Comparison of ENCODE assay signal across 10 cellular contexts in the genomic region with DNA sequence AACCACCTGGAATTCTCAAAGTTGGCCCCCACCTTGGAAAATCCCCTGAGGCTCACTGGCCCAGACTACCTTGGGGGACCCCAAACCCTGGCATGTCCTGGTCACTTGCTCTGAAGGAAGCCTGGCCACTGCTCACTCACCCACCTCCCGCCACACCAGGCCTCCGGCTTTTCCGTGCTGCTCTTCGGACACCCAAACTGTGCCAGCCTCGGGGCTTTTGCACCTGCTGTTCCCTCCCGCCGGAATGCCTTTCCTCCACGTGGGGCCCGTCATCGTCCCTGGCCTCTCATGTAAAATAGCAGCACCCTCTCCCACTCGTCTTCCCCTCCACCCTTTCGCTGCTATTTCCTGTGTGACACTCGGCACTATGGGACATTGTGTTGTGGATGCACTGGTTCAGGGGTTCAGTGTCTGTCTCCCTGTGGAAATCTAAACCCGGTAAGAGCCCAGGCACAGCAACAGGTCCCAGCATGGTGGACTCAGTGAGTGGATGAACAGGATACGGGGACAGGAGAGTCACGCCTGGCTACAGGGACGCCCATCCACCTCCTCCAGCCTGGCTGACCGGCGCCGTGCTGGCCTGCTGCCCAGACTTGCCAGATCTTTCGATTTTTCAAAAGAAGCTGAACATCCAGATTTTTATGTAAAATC.
DNase-seq lines count a peak whose midpoint lies in the region; ATAC-seq and TF ChIP-seq lines count a peak whose summit lies in the region.
"Had no signal": no experiment of that assay in that cellular context is flagged by ENCODE, and none has a peak within 500 bp of the region (broad histone marks: within the 10 kb centered on the region; RNA-seq: fewer than 3 reads in every experiment).

No MANE protein-coding gene starts in this region.

- H3K79me2 ChIP-seq in hepatocyte = no peaks in the 10 kb centered on the region

- DNase-seq in GM03348 (ENCODE audit: low spot score) (peak; percentile 75), adrenal gland (peak; percentile 87 to 95 (median 92)), hepatocyte (ENCODE audit: low spot score) (no peak), gastrocnemius medialis (peak in 1 of 2 donors; percentile 37)
- no peak for DNase-seq in stimulated activated CD4-positive, alpha-beta T cell treated with anti-CD3 and anti-CD28 coated beads, Interleukin-2, amount 100 ng/mL, for 24 hours
- DNase-seq: activated CD8-positive, alpha-beta T cell treated with anti-CD3 and anti-CD28 coated beads, Interleukin-2, amount 10 ng/mL, durations not matched to agents 7 days and 5 days; erythroblast had no signal

- no peak for TF ChIP-seq POLR2A in adrenal gland (IDR thresholded peaks at IDR 0.05)
- TF ChIP-seq POLR2A in gastrocnemius medialis (IDR thresholded peaks at IDR 0.05) = no peak

- H4K20me1 ChIP-seq in hepatocyte (ENCODE audit: insufficient read depth, poor library complexity, severe bottlenecking) = no peaks in the 10 kb centered on the region

- H3K36me3 ChIP-seq in adrenal gland (replicated peaks in 1 of 2) = no peaks in the 10 kb centered on the region
- H3K36me3 ChIP-seq in hepatocyte (replicated peaks; ENCODE audit: insufficient read depth, low read depth) = no peaks in the 10 kb centered on the region
- H3K36me3 ChIP-seq in gastrocnemius medialis = no peaks in the 10 kb centered on the region

- ATAC-seq in gastrocnemius medialis = peak; percentile 42 to 66
- no peak for ATAC-seq in GM19467 (IDR thresholded peaks at IDR 0.05; ENCODE audit: unreplicated experiment)
- ATAC-seq in GM18907 (IDR thresholded peaks at IDR 0.05; ENCODE audit: unreplicated experiment) = no peak
- no peak for ATAC-seq in GM21576 (IDR thresholded peaks at IDR 0.05; ENCODE audit: unreplicated experiment)
- ATAC-seq: activated CD8-positive, alpha-beta T cell treated with anti-CD3 and anti-CD28 coated beads, Interleukin-2, amount 10 ng/mL, durations not matched to agents 7 days and 5 days had no signal

- H3K27ac ChIP-seq in adrenal gland (peak overlapping the region; percentile 80 to 95 (median 91)), hepatocyte (peak overlapping the region; percentile 77), gastrocnemius medialis (peak overlapping the region; percentile 62 to 72 (median 68))

- H3K9me3 ChIP-seq in adrenal gland (replicated peaks in 1 of 3) (no peaks in the 10 kb centered on the region), hepatocyte (ENCODE audit: low read depth) (no peaks in the 10 kb centered on the region), gastrocnemius medialis (no peaks in the 10 kb centered on the region)

- H3K4me2 ChIP-seq in hepatocyte = peak overlapping the region; percentile 62

- no peaks in the 10 kb centered on the region for H3K9me2 ChIP-seq in hepatocyte (replicated peaks; ENCODE audit: insufficient read depth)

- H3K27me3 ChIP-seq in adrenal gland (no peaks in the 10 kb centered on the region), hepatocyte (no peaks in the 10 kb centered on the region), gastrocnemius medialis (no peaks in the 10 kb centered on the region)

- no peak overlapping the region for H2AFZ ChIP-seq in hepatocyte

- intact Hi-C loops in adrenal gland (cut with DNase I) = no loop called here
- intact Hi-C loops in gastrocnemius medialis (cut with DNase I; ENCODE audit: low total_unique reads) = no loop called here

- H3K4me3 ChIP-seq in adrenal gland (peak overlapping the region in 1 of 4 donors; percentile 8), hepatocyte (no peak overlapping the region), gastrocnemius medialis (peak overlapping the region; percentile 40 to 62 (median 42))

- H3K4me1 ChIP-seq in adrenal gland (replicated peaks in 1 of 2) (peaks cover 25 to 34% of the 10 kb centered on the region in 2 donors), hepatocyte (ENCODE audit: insufficient read depth) (peaks cover 18% of the 10 kb centered on the region), gastrocnemius medialis (peaks cover 24 to 31% of the 10 kb centered on the region in 2 donors)

- TF ChIP-seq CTCF in adrenal gland (IDR thresholded peaks at IDR 0.05) (no peak), hepatocyte (IDR thresholded peaks at IDR 0.05; ENCODE audit: poor library complexity) (no peak), gastrocnemius medialis (IDR thresholded peaks at IDR 0.05 in 4 of 5, conservative IDR thresholded peaks at IDR 0.05 in 1 of 5) (no peak)

- 35 to 39% (median 36%) methylated on average over 21 of the region's 21 CpGs for WGBS in adrenal gland, 4 donors
- WGBS in hepatocyte (ENCODE audit: low lambda C conversion rate, missing lambda C conversion rate) = 77% methylated on average over 21 of the region's 21 CpGs

- in situ Hi-C loops in gastrocnemius medialis (cut with MboI; ENCODE audit: low sequenced_read_pairs in 4 of 4) = no loop called here

Comparison
In these comparisons a context has a peak if more than half of its experiments do, and no peak if none do; other contexts are left out.
1. DNase-seq: peak in GM03348 (single experiment) and adrenal gland (7 of 7); none in hepatocyte (single experiment) and stimulated activated CD4-positive, alpha-beta T cell treated with anti-CD3 and anti-CD28 coated beads, Interleukin-2, amount 100 ng/mL, for 24 hours (0 of 2).
2. ATAC-seq: peak in gastrocnemius medialis (2 of 2); none in GM19467 (single experiment), GM18907 (single experiment) and GM21576 (single experiment).
3. Peak in every context shown above with its lines, with median percentiles within 50 percentile points of each other: H3K27ac ChIP-seq.